ENCODE assay signal across 26 cellular contexts in the genomic region with DNA sequence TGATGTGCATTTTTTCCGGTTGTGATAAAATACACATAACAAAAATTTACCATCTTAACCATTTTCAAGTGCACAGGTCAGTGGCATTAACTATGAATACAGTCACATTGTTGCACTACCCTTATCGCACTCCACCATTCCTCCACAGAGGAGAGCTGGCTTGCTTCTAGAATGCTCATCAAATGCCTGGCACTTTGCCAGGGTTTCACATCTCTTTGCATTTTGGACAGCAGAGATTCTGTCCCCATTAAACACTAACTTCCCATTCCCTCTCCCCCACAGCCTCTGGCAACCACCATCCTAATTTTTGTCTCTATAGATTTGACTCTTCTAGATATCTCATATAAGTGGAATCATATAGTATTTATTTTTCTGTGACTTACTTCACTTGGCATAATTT.
"Had no signal": no experiment of that assay in that cellular context is flagged by ENCODE, and none has a peak within 500 bp of the region (broad histone marks: within the 10 kb centered on the region; RNA-seq: fewer than 3 reads in every experiment).

No MANE protein-coding gene starts in this region.

- H3K4me1 Mint-ChIP-seq: endodermal cell; naive B cell; stimulated activated effector memory CD8-positive, alpha-beta T cell treated with anti-CD3 and anti-CD28 coated beads, Interleukin-12 subunit alpha, Interleukin-12 subunit beta, amount 100 ng/mL, for 72 hours had no signal

- ATAC-seq: mucosa of descending colon; natural killer cell treated with Interleukin-12 subunit alpha and Interleukin-12 subunit beta and Interleukin-15 and Interleukin-18, amount 100 ng/mL, for 72 hours; stimulated activated effector memory CD8-positive, alpha-beta T cell treated with anti-CD3 and anti-CD28 coated beads, Interleukin-12 subunit alpha, Interleukin-12 subunit beta, amount 100 ng/mL, for 72 hours had no signal

- H3K79me2 ChIP-seq: parathyroid adenoma had no signal

- H3K27ac ChIP-seq: colonic mucosa, epithelial cell of prostate, esophagus squamous epithelium, neutrophil, parathyroid adenoma, sigmoid colon, stomach, thyroid gland, vagina had no signal

- H3K27me3 ChIP-seq: colonic mucosa, esophagus squamous epithelium, neutrophil, sigmoid colon, stomach, thyroid gland, vagina had no signal

- H3K9me3 Mint-ChIP-seq: dendritic cell treated with granulocyte-macrophage colony-stimulating factor and Interleukin-4, amounts not matched to agents 40 ng/mL and 50 ng/mL, for 4 days; endodermal cell; mesothelial cell of epicardium; naive B cell; natural killer cell treated with Interleukin-12 subunit alpha and Interleukin-12 subunit beta and Interleukin-15 and Interleukin-18, amount 100 ng/mL, for 72 hours; stimulated activated effector memory CD8-positive, alpha-beta T cell treated with anti-CD3 and anti-CD28 coated beads, Interleukin-12 subunit alpha, Interleukin-12 subunit beta, amount 100 ng/mL, for 72 hours had no signal

- DNase-seq: colonic mucosa; effector CD8-positive, alpha-beta T cell; endodermal cell; esophagus squamous epithelium; mesenchymal stem cell; mucosa of descending colon; naive B cell; sigmoid colon; stimulated activated CD4-positive, alpha-beta T cell treated with anti-CD3 and anti-CD28 coated beads, Interleukin-2, amount 100 ng/mL, for 24 hours; stimulated activated CD4-positive, alpha-beta T cell treated with anti-CD3 and anti-CD28 coated beads, Interleukin-4, amount 100 ng/mL, for 24 hours; stimulated activated naive CD4-positive, alpha-beta T cell treated with Interleukin-2 at 50 U/mL for 16 hours; stomach; thyroid gland; trophoblast cell had no signal

- H3K9ac ChIP-seq: parathyroid adenoma had no signal

- H3K27me3 Mint-ChIP-seq: dendritic cell treated with granulocyte-macrophage colony-stimulating factor and Interleukin-4, amounts not matched to agents 40 ng/mL and 50 ng/mL, for 4 days had no signal

- H3K27ac Mint-ChIP-seq: dendritic cell treated with granulocyte-macrophage colony-stimulating factor and Interleukin-4, amounts not matched to agents 40 ng/mL and 50 ng/mL, for 4 days; endodermal cell; mesothelial cell of epicardium; naive B cell; natural killer cell treated with Interleukin-12 subunit alpha and Interleukin-12 subunit beta and Interleukin-15 and Interleukin-18, amount 100 ng/mL, for 72 hours; progenitor cell of endocrine pancreas; stimulated activated effector memory CD8-positive, alpha-beta T cell treated with anti-CD3 and anti-CD28 coated beads, Interleukin-12 subunit alpha, Interleukin-12 subunit beta, amount 100 ng/mL, for 72 hours had no signal

- H3K4me3 ChIP-seq: colonic mucosa, esophagus squamous epithelium, mucosa of descending colon, sigmoid colon, stomach, thyroid gland, vagina had no signal

- H3K4me1 ChIP-seq: colonic mucosa, parathyroid adenoma had no signal

- FAIRE-seq: frontal cortex, keratinocyte had no signal

- H3K9me3 ChIP-seq: colonic mucosa, esophagus squamous epithelium, mucosa of descending colon, neutrophil, sigmoid colon, stomach, thyroid gland, vagina had no signal

- H2AFZ ChIP-seq: parathyroid adenoma had no signal

- H3K4me3 Mint-ChIP-seq: dendritic cell treated with granulocyte-macrophage colony-stimulating factor and Interleukin-4, amounts not matched to agents 40 ng/mL and 50 ng/mL, for 4 days; endodermal cell; mesothelial cell of epicardium; naive B cell; natural killer cell treated with Interleukin-12 subunit alpha and Interleukin-12 subunit beta and Interleukin-15 and Interleukin-18, amount 100 ng/mL, for 72 hours; neural crest cell; stimulated activated effector memory CD8-positive, alpha-beta T cell treated with anti-CD3 and anti-CD28 coated beads, Interleukin-12 subunit alpha, Interleukin-12 subunit beta, amount 100 ng/mL, for 72 hours had no signal

- H3K36me3 ChIP-seq: colonic mucosa, esophagus squamous epithelium, neutrophil, sigmoid colon, stomach, thyroid gland, vagina had no signal

- H3K36me3 Mint-ChIP-seq: mesothelial cell of epicardium; naive B cell; natural killer cell treated with Interleukin-12 subunit alpha and Interleukin-12 subunit beta and Interleukin-15 and Interleukin-18, amount 100 ng/mL, for 72 hours; stimulated activated effector memory CD8-positive, alpha-beta T cell treated with anti-CD3 and anti-CD28 coated beads, Interleukin-12 subunit alpha, Interleukin-12 subunit beta, amount 100 ng/mL, for 72 hours had no signal
